Comparison of ENCODE assay signal across 16 cellular contexts in genomic region chr10:129938460-129938859, GRCh38. TPM values are rescaled to one million over a fixed set of nuclear protein-coding genes. Genes with fewer than 3 reads are reported as not detected.
"Had no signal": no experiment of that assay in that cellular context is flagged by ENCODE, and none has a peak within 500 bp of the region (broad histone marks: within the 10 kb centered on the region; RNA-seq: fewer than 3 reads in every experiment).

No MANE protein-coding gene starts in this region.

- H3K27me3 ChIP-seq: suprapubic skin, thyroid gland had no signal

- H3K36me3 ChIP-seq: esophagus squamous epithelium, suprapubic skin, thyroid gland had no signal

- H3K9me3 ChIP-seq: esophagus squamous epithelium, suprapubic skin, thyroid gland had no signal

- H3K4me3 ChIP-seq: esophagus squamous epithelium, suprapubic skin, thyroid gland had no signal

- H3K27ac ChIP-seq: esophagus squamous epithelium, suprapubic skin, thyroid gland had no signal

- ATAC-seq: left colon; stimulated activated effector memory CD8-positive, alpha-beta T cell treated with anti-CD3 and anti-CD28 coated beads, Interleukin-12 subunit alpha, Interleukin-12 subunit beta, amount 100 ng/mL, for 72 hours; stimulated activated naive CD8-positive, alpha-beta T cell treated with anti-CD3 and anti-CD28 coated beads, Interleukin-15, Interleukin-2, amounts not matched to agents 100 U/mL and 50 U/mL, for 24 hours had no signal

- H3K4me1 ChIP-seq: esophagus squamous epithelium, suprapubic skin had no signal

- DNase-seq: cerebellar nuclear complex; esophagus squamous epithelium; foreskin fibroblast; hippocampal formation; left colon; midbrain; naive B cell; small intestine; stimulated activated CD4-positive, alpha-beta T cell treated with anti-CD3 and anti-CD28 coated beads, Interleukin-4, amount 100 ng/mL, for 1 hour; stimulated activated CD8-positive, alpha-beta memory T cell treated with anti-CD3 and anti-CD28 coated beads, Interleukin-4, amount 100 ng/mL, for 48 hours; stimulated activated naive CD8-positive, alpha-beta T cell treated with anti-CD3 and anti-CD28 coated beads, Interleukin-15, Interleukin-2, amounts not matched to agents 100 U/mL and 50 U/mL, for 24 hours; thyroid gland had no signal

RNA-seq across cellular contexts. Expression of gene EBF3, which starts 25.6 kb away (rescaled TPM):
- total RNA-seq: epithelial cell of proximal tubule, kidney epithelial cell had no signal
